ENCODE assay signal across 3 cellular contexts in genomic region chr10:122463466-122464157, GRCh38.
TF ChIP-seq lines count a peak whose summit lies in the region.

No MANE protein-coding gene starts in this region.

TF ChIP-seq in SK-N-SH, 30 proteins besides CTCF, POLR2A, EP300 and RAD21:
- TF ChIP-seq PBX3 (IDR thresholded peaks at IDR 0.05): no peak
- TF ChIP-seq YY1 (IDR thresholded peaks at IDR 0.05; ENCODE audit: low read depth): no peak
- no peak for TF ChIP-seq RCOR1 (IDR thresholded peaks at IDR 0.05; ENCODE audit: low read length)
- no peak for TF ChIP-seq RFX5 (IDR thresholded peaks at IDR 0.05; ENCODE audit: low read length)
- TF ChIP-seq TEAD4 (IDR thresholded peaks at IDR 0.05; ENCODE audit: borderline replicate concordance, insufficient read depth): no peak
- TF ChIP-seq USF1 (IDR thresholded peaks at IDR 0.05; ENCODE audit: borderline replicate concordance, low read depth): no peak
- TF ChIP-seq ZBTB33 (IDR thresholded peaks at IDR 0.05; ENCODE audit: borderline replicate concordance, low read depth): no peak
- no peak for TF ChIP-seq SIN3A (IDR thresholded peaks at IDR 0.05; ENCODE audit: borderline replicate concordance, low read depth, low read length)
- no peak for TF ChIP-seq ELF1 (IDR thresholded peaks at IDR 0.05)
- TF ChIP-seq, protein P1, sequence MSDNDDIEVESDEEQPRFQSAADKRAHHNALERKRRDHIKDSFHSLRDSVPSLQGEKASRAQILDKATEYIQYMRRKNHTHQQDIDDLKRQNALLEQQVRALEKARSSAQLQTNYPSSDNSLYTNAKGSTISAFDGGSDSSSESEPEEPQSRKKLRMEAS (IDR thresholded peaks at IDR 0.05; ENCODE audit: low read depth): no peak
- TF ChIP-seq SMC3 (IDR thresholded peaks at IDR 0.05; ENCODE audit: low read depth, low read length): no peak
- no peak for TF ChIP-seq USF2 (IDR thresholded peaks at IDR 0.05; ENCODE audit: borderline replicate concordance, low read depth, low read length)
- TF ChIP-seq FOXJ3 (CRISPR knock-in tag; IDR thresholded peaks at IDR 0.05): no peak
- no peak for TF ChIP-seq RXRA (IDR thresholded peaks at IDR 0.05; ENCODE audit: borderline replicate concordance, low read depth)
- no peak for TF ChIP-seq GABPA (IDR thresholded peaks at IDR 0.05; ENCODE audit: low read depth)
- no peak for TF ChIP-seq MXI1 (IDR thresholded peaks at IDR 0.05; ENCODE audit: low read depth, low read length)

TF ChIP-seq in SK-N-SH treated with all-trans-retinoic acid at 6 μM for 48 hours, 23 proteins besides CTCF, POLR2A, EP300 and RAD21:
- TF ChIP-seq ESRRG (CRISPR knock-in tag; IDR thresholded peaks at IDR 0.05): no peak

TF ChIP-seq in H1, 55 proteins besides CTCF, POLR2A, EP300 and RAD21:
- TF ChIP-seq CBX5 (IDR thresholded peaks at IDR 0.05; ENCODE audit: low read depth, low read length): no peak
- no peak for TF ChIP-seq RNF2 (IDR thresholded peaks at IDR 0.05; ENCODE audit: borderline replicate concordance, low read depth, low read length, missing control alignments, poor library complexity, severe bottlenecking)
- TF ChIP-seq GTF2F1 (IDR thresholded peaks at IDR 0.05; ENCODE audit: borderline replicate concordance, low read depth, low read length): no peak
- no peak for TF ChIP-seq RFX5 (IDR thresholded peaks at IDR 0.05; ENCODE audit: borderline replicate concordance, low read depth, low read length)
- TF ChIP-seq SIX5 (IDR thresholded peaks at IDR 0.05; ENCODE audit: low read depth, low read length): no peak
- no peak for TF ChIP-seq JUN (IDR thresholded peaks at IDR 0.05; ENCODE audit: low read depth, low read length)
- no peak for TF ChIP-seq NANOG (IDR thresholded peaks at IDR 0.05; ENCODE audit: insufficient read depth, low read depth, low read length, poor library complexity, severe bottlenecking)
